24 cellular contexts compared by ENCODE assay signal in the genomic region with DNA sequence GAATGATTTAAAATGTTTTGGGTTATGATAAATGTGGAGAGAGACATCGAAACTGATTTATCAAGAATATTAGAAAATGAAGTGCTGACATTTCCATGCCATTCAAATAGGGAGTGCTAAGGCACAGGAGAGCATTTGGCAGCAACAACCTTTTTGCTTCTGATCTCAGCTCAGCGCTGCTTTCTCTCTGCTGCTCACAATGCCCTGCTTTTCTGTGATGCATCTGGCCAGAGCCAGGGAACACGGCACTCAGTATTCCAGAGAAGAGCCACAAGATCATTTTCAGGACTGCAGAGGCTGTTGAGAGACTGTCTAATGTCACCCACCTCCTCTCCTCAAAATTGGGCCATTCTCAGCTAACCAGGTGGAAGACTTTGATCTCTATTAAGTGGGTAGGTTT.
"Had no signal": no experiment of that assay in that cellular context is flagged by ENCODE, and none has a peak within 500 bp of the region (broad histone marks: within the 10 kb centered on the region; RNA-seq: fewer than 3 reads in every experiment).

No MANE protein-coding gene starts in this region.

- DNase-seq: activated CD4-positive, alpha-beta T cell treated with anti-CD3 and anti-CD28 coated beads for 48 hours; activated CD4-positive, alpha-beta T cell treated with anti-CD3 and anti-CD28 coated beads, Interleukin-2, amount 50 U/mL, for 4 hours; activated CD8-positive, alpha-beta memory T cell treated with anti-CD3 and anti-CD28 coated beads, Interleukin-2, amount 50 U/mL, for 48 hours; activated CD8-positive, alpha-beta T cell treated with anti-CD3 and anti-CD28 coated beads, Interleukin-2, amount 10 ng/mL, durations not matched to agents 7 days and 5 days; activated effector memory CD4-positive, alpha-beta T cell treated with Interleukin-2 at 50 U/mL for 16 hours; activated naive CD4-positive, alpha-beta T cell; activated naive CD8-positive, alpha-beta T cell treated with anti-CD3 and anti-CD28 coated beads, Interleukin-2, amount 50 U/mL, for 24 hours; activated T-cell treated with anti-CD3 and anti-CD28 coated beads, Interleukin-2, amount 50 U/mL, for 1 hour; amniotic stem cell; body of pancreas; IMR-90; Kasumi-1; KBM-7; NCI-H146; NCI-H187 treated with DMSO at 0.1 percent for 48 hours; NCI-H2081 treated with DMSO at 0.1 percent for 48 hours; NCI-H2171; NCI-H2227 treated with DMSO at 0.1 percent for 48 hours; NCI-H510A treated with DMSO at 0.1 percent for 48 hours; NCI-H69; PC-3; SHP77 treated with DMSO at 0.1 percent for 48 hours had no signal

- ATAC-seq: activated CD4-positive, CD25-positive, alpha-beta regulatory T cell treated with anti-CD3 and anti-CD28 coated beads, Interleukin-2, amount 50 U/mL, for 24 hours; activated CD8-positive, alpha-beta T cell treated with anti-CD3 and anti-CD28 coated beads, Interleukin-2, amount 10 ng/mL, durations not matched to agents 7 days and 5 days; activated naive CD4-positive, alpha-beta T cell treated with anti-CD3 and anti-CD28 coated beads, Interleukin-2, amount 50 U/mL, for 72 hours; activated naive CD8-positive, alpha-beta T cell treated with anti-CD3 and anti-CD28 coated beads, Interleukin-2, amount 50 U/mL, for 24 hours; body of pancreas; PC-3 had no signal
